In genomic region chr19:53037101-53038097, GRCh38 we compare ENCODE assay signal across 9 cellular contexts. TPM values are rescaled to one million over a fixed set of nuclear protein-coding genes. Genes with fewer than 3 reads are reported as not detected.
DNase-seq lines count a peak whose midpoint lies in the region; ATAC-seq lines count a peak whose summit lies in the region.
"Had no signal": no experiment of that assay in that cellular context is flagged by ENCODE, and none has a peak within 500 bp of the region (broad histone marks: within the 10 kb centered on the region; RNA-seq: fewer than 3 reads in every experiment).

No MANE protein-coding gene starts in this region.

- CTCF ChIA-PET in activated CD8-positive, alpha-beta T cell treated with anti-CD3 and anti-CD28 coated beads, Interleukin-2, amount 10 ng/mL, durations not matched to agents 7 days and 5 days (lab: Charles Lee) = no interaction called here

- DNase-seq in ELR (ENCODE audit: low read depth) (peak; percentile 59), glomerular endothelial cell (ENCODE audit: extremely low read depth, low read depth, low spot score) (peak; percentile 18), posterior cingulate gyrus (peak in 6 of 10 donors; percentile 13 to 90 (median 65)), 8988T (no peak), NCI-H82 treated with DMSO at 0.1 percent for 48 hours (lab: John Stamatoyannopoulos, UW; ENCODE audit: unreplicated experiment) (no peak), ACHN (no peak), HCEC 1CT (no peak)
- DNase-seq in activated CD8-positive, alpha-beta T cell treated with anti-CD3 and anti-CD28 coated beads, Interleukin-2, amount 10 ng/mL, durations not matched to agents 7 days and 5 days = peak; percentile 49

- no peaks in the 10 kb centered on the region for H3K4me1 Mint-ChIP-seq in activated CD8-positive, alpha-beta T cell treated with anti-CD3 and anti-CD28 coated beads, Interleukin-2, amount 10 ng/mL, durations not matched to agents 7 days and 5 days (ENCODE audit: low read depth)

- in situ Hi-C loops in ACHN (cut with HindIII; ENCODE audit: low pct_ligation_motif_present, low pct_unique_long_range_greater_than_20kb, low sequenced_read_pairs) = no loop called here

- intact Hi-C loops in posterior cingulate gyrus (cut with DNase I) = no loop called here

- peaks cover 21% of the 10 kb centered on the region for H3K9me3 Mint-ChIP-seq in activated CD8-positive, alpha-beta T cell treated with anti-CD3 and anti-CD28 coated beads, Interleukin-2, amount 10 ng/mL, durations not matched to agents 7 days and 5 days (ENCODE audit: insufficient read depth)

- peak overlapping the region; percentile 40 for H3K4me3 Mint-ChIP-seq in activated CD8-positive, alpha-beta T cell treated with anti-CD3 and anti-CD28 coated beads, Interleukin-2, amount 10 ng/mL, durations not matched to agents 7 days and 5 days

- no peaks in the 10 kb centered on the region for H3K27me3 Mint-ChIP-seq in activated CD8-positive, alpha-beta T cell treated with anti-CD3 and anti-CD28 coated beads, Interleukin-2, amount 10 ng/mL, durations not matched to agents 7 days and 5 days (ENCODE audit: low read depth)

- peaks cover 11% of the 10 kb centered on the region for H3K36me3 Mint-ChIP-seq in activated CD8-positive, alpha-beta T cell treated with anti-CD3 and anti-CD28 coated beads, Interleukin-2, amount 10 ng/mL, durations not matched to agents 7 days and 5 days (ENCODE audit: low read depth)

- POLR2A ChIA-PET in activated CD8-positive, alpha-beta T cell treated with anti-CD3 and anti-CD28 coated beads, Interleukin-2, amount 10 ng/mL, durations not matched to agents 7 days and 5 days (lab: Charles Lee) = no interaction called here

- peak overlapping the region; percentile 4 for H3K27ac Mint-ChIP-seq in activated CD8-positive, alpha-beta T cell treated with anti-CD3 and anti-CD28 coated beads, Interleukin-2, amount 10 ng/mL, durations not matched to agents 7 days and 5 days

- ATAC-seq in activated CD8-positive, alpha-beta T cell treated with anti-CD3 and anti-CD28 coated beads, Interleukin-2, amount 10 ng/mL, durations not matched to agents 7 days and 5 days = no peak
- ATAC-seq: HCT116 had no signal

RNA-seq across cellular contexts. Expression of gene ERVV-2, which starts 7.1 kb away (rescaled TPM):
- not detected for total RNA-seq in activated CD8-positive, alpha-beta T cell treated with anti-CD3 and anti-CD28 coated beads, Interleukin-2, amount 10 ng/mL, durations not matched to agents 7 days and 5 days
- total RNA-seq in glomerular endothelial cell = not detected in 2 replicates

RNA-seq across cellular contexts. Expression of gene ERVV-1, which starts 23.7 kb away (rescaled TPM):
- not detected for total RNA-seq in activated CD8-positive, alpha-beta T cell treated with anti-CD3 and anti-CD28 coated beads, Interleukin-2, amount 10 ng/mL, durations not matched to agents 7 days and 5 days
- total RNA-seq in glomerular endothelial cell = not detected in 2 replicates

Comparison
In these comparisons a context has a peak if more than half of its experiments do, and no peak if none do; other contexts are left out.
1. DNase-seq: peak in ELR (single experiment), activated CD8-positive, alpha-beta T cell treated with anti-CD3 and anti-CD28 coated beads, Interleukin-2, amount 10 ng/mL, durations not matched to agents 7 days and 5 days (single experiment), glomerular endothelial cell (single experiment) and posterior cingulate gyrus (6 of 10); none in 8988T (single experiment), NCI-H82 treated with DMSO at 0.1 percent for 48 hours (single experiment), ACHN (single experiment) and HCEC 1CT (single experiment).